Comparison of ENCODE assay signal across 8 cellular contexts in genomic region chr6:144149894-144150672, GRCh38. TPM values are rescaled to one million over a fixed set of nuclear protein-coding genes. Genes with fewer than 3 reads are reported as not detected.
DNase-seq lines count a peak whose midpoint lies in the region; ATAC-seq and TF ChIP-seq lines count a peak whose summit lies in the region.

Gene STX11 (plus strand): TSS chr6:144150517. CDS start chr6:144186628, 36,111 bp downstream.

- peak; percentile 85 for ATAC-seq in activated naive CD8-positive, alpha-beta T cell treated with anti-CD3 and anti-CD28 coated beads, Interleukin-2, amount 10 ng/mL, durations not matched to agents 7 days and 5 days (ENCODE audit: low read depth)

- H3K36me3 Mint-ChIP-seq in CD8-positive, alpha-beta memory T cell: peaks cover 3 to 13% (median 6%) of the 10 kb centered on the region in 3 donors
- peaks cover 8% of the 10 kb centered on the region for H3K36me3 Mint-ChIP-seq in activated naive CD8-positive, alpha-beta T cell treated with anti-CD3 and anti-CD28 coated beads, Interleukin-2, amount 10 ng/mL, durations not matched to agents 7 days and 5 days

- no peaks in the 10 kb centered on the region for H3K27me3 Mint-ChIP-seq in CD8-positive, alpha-beta memory T cell
- no peaks in the 10 kb centered on the region for H3K27me3 Mint-ChIP-seq in activated naive CD8-positive, alpha-beta T cell treated with anti-CD3 and anti-CD28 coated beads, Interleukin-2, amount 10 ng/mL, durations not matched to agents 7 days and 5 days

- POLR2A ChIA-PET in CD8-positive, alpha-beta memory T cell (lab: Charles Lee): interaction anchor here (0.8 to 1.5 kb wide), 3 partner anchors 10 to 69 kb away, joined by 3 to 4 read pairs (median 3); no protein-coding TSS in a partner anchor
- POLR2A ChIA-PET in activated naive CD8-positive, alpha-beta T cell treated with anti-CD3 and anti-CD28 coated beads, Interleukin-2, amount 10 ng/mL, durations not matched to agents 7 days and 5 days (lab: Charles Lee): interaction anchor here (0.8 to 2.5 kb wide), 2 partner anchors 65 to 68 kb away, joined by 3 to 8 read pairs; no protein-coding TSS in a partner anchor

- DNase-seq in CD8-positive, alpha-beta memory T cell: peak; percentile 50 to 75 (median 65)
- DNase-seq in GM20000 (ENCODE audit: low spot score) (peak; percentile 89), HT1080 (ENCODE audit: low read depth) (peak; percentile 63), SW 1271 (lab: John Stamatoyannopoulos, UW) (peak; percentile 26 to 27), right atrium auricular region (ENCODE audit: low spot score) (peak; percentile 71), KG1 (lab: John Stamatoyannopoulos, UW) (no peak)
- peak; percentile 84 for DNase-seq in activated naive CD8-positive, alpha-beta T cell treated with anti-CD3 and anti-CD28 coated beads, Interleukin-2, amount 10 ng/mL, durations not matched to agents 7 days and 5 days

- H3K36me3 ChIP-seq in CD8-positive, alpha-beta memory T cell (ENCODE audit: insufficient read depth, low read length): no peaks in the 10 kb centered on the region
- H3K36me3 ChIP-seq in right atrium auricular region: no peaks in the 10 kb centered on the region
- no peaks in the 10 kb centered on the region for H3K36me3 ChIP-seq in rectal smooth muscle tissue (ENCODE audit: control insufficient read depth, insufficient read depth, low read length)

- H3K4me1 ChIP-seq in CD8-positive, alpha-beta memory T cell (ENCODE audit: insufficient read depth, low read length): peaks cover 17% of the 10 kb centered on the region
- H3K4me1 ChIP-seq in right atrium auricular region (peaks cover 0 to 24% of the 10 kb centered on the region in 2 donors), rectal smooth muscle tissue (ENCODE audit: control insufficient read depth, insufficient read depth, low read length) (peaks cover 4% of the 10 kb centered on the region)

- no peaks in the 10 kb centered on the region for H3K9me3 ChIP-seq in CD8-positive, alpha-beta memory T cell (ENCODE audit: low read length)
- H3K9me3 ChIP-seq in right atrium auricular region: no peaks in the 10 kb centered on the region

- CTCF ChIA-PET in CD8-positive, alpha-beta memory T cell (lab: Charles Lee): interaction anchor here (0.8 to 2.4 kb wide), 6 partner anchors 9 to 332 kb away, joined by 3 to 9 read pairs (median 4); no protein-coding TSS in a partner anchor

- peak within 1 kb of the TSS; percentile 79 for H3K4me3 ChIP-seq in CD8-positive, alpha-beta memory T cell (ENCODE audit: low read length)
- H3K4me3 ChIP-seq in right atrium auricular region (peak within 1 kb of the TSS; percentile 74 to 94), rectal smooth muscle tissue (ENCODE audit: low read length) (peak within 1 kb of the TSS; percentile 69)

- no peaks in the 10 kb centered on the region for H3K9me3 Mint-ChIP-seq in CD8-positive, alpha-beta memory T cell
- H3K9me3 Mint-ChIP-seq in activated naive CD8-positive, alpha-beta T cell treated with anti-CD3 and anti-CD28 coated beads, Interleukin-2, amount 10 ng/mL, durations not matched to agents 7 days and 5 days: no peaks in the 10 kb centered on the region

- peak within 1 kb of the TSS; percentile 85 to 98 (median 97) for H3K27ac Mint-ChIP-seq in CD8-positive, alpha-beta memory T cell
- peak within 1 kb of the TSS; percentile 94 for H3K27ac Mint-ChIP-seq in activated naive CD8-positive, alpha-beta T cell treated with anti-CD3 and anti-CD28 coated beads, Interleukin-2, amount 10 ng/mL, durations not matched to agents 7 days and 5 days

- peak within 1 kb of the TSS; percentile 91 to 97 (median 94) for H3K4me3 Mint-ChIP-seq in CD8-positive, alpha-beta memory T cell
- peak within 1 kb of the TSS; percentile 94 for H3K4me3 Mint-ChIP-seq in activated naive CD8-positive, alpha-beta T cell treated with anti-CD3 and anti-CD28 coated beads, Interleukin-2, amount 10 ng/mL, durations not matched to agents 7 days and 5 days

- peaks cover 33 to 44% (median 42%) of the 10 kb centered on the region in 3 donors for H3K4me1 Mint-ChIP-seq in CD8-positive, alpha-beta memory T cell
- H3K4me1 Mint-ChIP-seq in activated naive CD8-positive, alpha-beta T cell treated with anti-CD3 and anti-CD28 coated beads, Interleukin-2, amount 10 ng/mL, durations not matched to agents 7 days and 5 days: peaks cover 30% of the 10 kb centered on the region

- no peaks in the 10 kb centered on the region for H3K27me3 ChIP-seq in CD8-positive, alpha-beta memory T cell (ENCODE audit: insufficient read depth, low read length, poor library complexity, severe bottlenecking)
- H3K27me3 ChIP-seq in right atrium auricular region: no peaks in the 10 kb centered on the region
- H3K27me3 ChIP-seq in rectal smooth muscle tissue (ENCODE audit: control insufficient read depth, insufficient read depth, low read length): no peaks in the 10 kb centered on the region

- H3K27ac ChIP-seq in CD8-positive, alpha-beta memory T cell (ENCODE audit: low read depth, low read length): peak within 1 kb of the TSS; percentile 72
- peak within 1 kb of the TSS; percentile 75 to 83 for H3K27ac ChIP-seq in right atrium auricular region
- peak within 1 kb of the TSS; percentile 28 for H3K27ac ChIP-seq in rectal smooth muscle tissue (ENCODE audit: low read depth, low read length)

- H3K9ac ChIP-seq in rectal smooth muscle tissue (ENCODE audit: low read length): peak within 1 kb of the TSS; percentile 35

- TF ChIP-seq CTCF in GM20000 (IDR thresholded peaks at IDR 0.05; ENCODE audit: extremely low read depth, missing control alignments) (no peak), right atrium auricular region (IDR thresholded peaks at IDR 0.05) (no peak)

RNA-seq across cellular contexts. Expression of gene STX11, which starts in this region (rescaled TPM):
- total RNA-seq in CD8-positive, alpha-beta memory T cell: 10 to 100 TPM; 29.2 to 30.0 TPM
- 16.7 TPM for polyA plus RNA-seq in CD8-positive, alpha-beta memory T cell
- total RNA-seq in HT1080 (2014; rRNA removed; shearing (Covaris generic)): 0.43 and 1.7 TPM in 2 replicates
- polyA plus RNA-seq in HT1080 (2015; cell fraction: cytosol; rRNA removed): 0.07 and 0.18 TPM in 2 replicates
- polyA plus RNA-seq in HT1080 (2015; cell fraction: nucleus; rRNA removed): 0.12 and 0.42 TPM in 2 replicates
- total RNA-seq in activated naive CD8-positive, alpha-beta T cell treated with anti-CD3 and anti-CD28 coated beads, Interleukin-2, amount 10 ng/mL, durations not matched to agents 7 days and 5 days: 10 to 100 TPM; 11.1 to 11.2 TPM
- total RNA-seq in right atrium auricular region: 10 to 100 TPM in 1 of 2 donors, 1 to 10 TPM in 1; 7.3 to 21.5 TPM

Comparison
In these comparisons a context has a peak if more than half of its experiments do, and no peak if none do; other contexts are left out.
1. H3K27ac ChIP-seq: peak in every context shown above with its lines; median percentile 79 in right atrium auricular region; 72 in CD8-positive, alpha-beta memory T cell; 28 in rectal smooth muscle tissue.